Comparison of ENCODE assay signal across 16 cellular contexts in the genomic region with DNA sequence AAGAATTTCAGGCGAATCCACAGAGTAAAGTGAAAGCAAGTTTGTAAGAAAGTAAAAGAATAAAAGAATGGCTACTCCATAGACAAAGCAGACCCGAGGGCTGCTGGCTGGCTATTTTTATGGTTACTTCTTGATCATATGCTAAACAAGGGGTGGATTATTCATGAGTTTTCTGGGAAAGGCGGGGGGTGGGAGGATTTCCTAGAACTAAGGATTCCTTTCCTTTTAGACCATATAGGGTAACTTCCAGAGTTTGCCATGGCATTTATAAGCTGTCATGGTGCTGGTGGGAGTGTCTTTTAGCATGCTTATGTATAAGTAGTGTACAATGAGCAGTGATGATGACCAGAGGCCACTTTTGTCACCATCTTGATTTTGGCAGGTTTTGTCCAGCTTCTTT. TPM values are rescaled to one million over a fixed set of nuclear protein-coding genes. Genes with fewer than 3 reads are reported as not detected.
A peak's percentile ranks its signal among the peaks of the same experiment; 100 is the strongest.
DNase-seq lines count a peak whose midpoint lies in the region; ATAC-seq and TF ChIP-seq lines count a peak whose summit lies in the region.
"Had no signal": no experiment of that assay in that cellular context is flagged by ENCODE, and none has a peak within 500 bp of the region (broad histone marks: within the 10 kb centered on the region; RNA-seq: fewer than 3 reads in every experiment).

No MANE protein-coding gene starts in this region.

- no peak overlapping the region for H3K4me2 ChIP-seq in smooth muscle cell
- H3K4me2 ChIP-seq: hepatocyte had no signal

- 87% methylated on average over 3 of the region's 3 CpGs for WGBS in smooth muscle cell (ENCODE audit: low lambda C conversion rate)

- peaks cover 36% of the 10 kb centered on the region for H3K4me1 ChIP-seq in smooth muscle cell (ENCODE audit: low read depth)

- H2AFZ ChIP-seq in smooth muscle cell (ENCODE audit: low read depth), result no peak overlapping the region
- H2AFZ ChIP-seq: hepatocyte had no signal

- H3K9ac ChIP-seq in smooth muscle cell (ENCODE audit: low read depth), result no peak overlapping the region

- no peak for TF ChIP-seq CTCF in smooth muscle cell (IDR thresholded peaks at IDR 0.05; ENCODE audit: borderline replicate concordance, insufficient read depth, poor library complexity, severe bottlenecking)

- no peaks in the 10 kb centered on the region for H3K79me2 ChIP-seq in smooth muscle cell (ENCODE audit: low read depth)
- H3K79me2 ChIP-seq: hepatocyte had no signal

- peak overlapping the region; percentile 99 for H3K27ac ChIP-seq in epithelial cell of prostate
- H3K27ac ChIP-seq in smooth muscle cell (ENCODE audit: low read depth), result peak overlapping the region; percentile 62
- H3K27ac ChIP-seq: hepatocyte, psoas muscle had no signal

- no peaks in the 10 kb centered on the region for H3K9me3 ChIP-seq in smooth muscle cell (replicated peaks; ENCODE audit: low read depth)
- H3K9me3 ChIP-seq: psoas muscle had no signal

- ATAC-seq in HG03039 (IDR thresholded peaks at IDR 0.05; ENCODE audit: unreplicated experiment) (no peak), HG03025 (IDR thresholded peaks at IDR 0.05; ENCODE audit: low FRiP score, unreplicated experiment) (no peak)
- ATAC-seq: GM12878, left lobe of liver, psoas muscle had no signal

- peak; percentile 49 for DNase-seq in H4 (ENCODE audit: low spot score)
- DNase-seq in SW480 (ENCODE audit: low spot score), result peak; percentile 31
- no peak for DNase-seq in epithelial cell of prostate (ENCODE audit: low read depth, low spot score)
- no peak for DNase-seq in smooth muscle cell (lab: John Stamatoyannopoulos, UW; ENCODE audit: unreplicated experiment)
- DNase-seq in activated CD4-positive, alpha-beta T cell treated with anti-CD3 and anti-CD28 coated beads, Interleukin-2, amount 50 U/mL, for 1 hour, result no peak
- DNase-seq: activated effector memory CD4-positive, alpha-beta T cell treated with anti-CD3 and anti-CD28 coated beads, Interleukin-2, amount 50 U/mL, for 16 hours; DND-41; NCI-H1105; psoas muscle; stimulated activated CD4-positive, alpha-beta T cell treated with anti-CD3 and anti-CD28 coated beads, Interleukin-15, amount 100 ng/mL, for 24 hours had no signal

- H3K4me3 ChIP-seq in smooth muscle cell, result no peak overlapping the region
- H3K4me3 ChIP-seq: GM12878, hepatocyte, psoas muscle had no signal

- no peaks in the 10 kb centered on the region for H3K27me3 ChIP-seq in smooth muscle cell (ENCODE audit: low read depth)
- H3K27me3 ChIP-seq: hepatocyte had no signal

- no peaks in the 10 kb centered on the region for H3K36me3 ChIP-seq in smooth muscle cell (ENCODE audit: low read depth)

- no peaks in the 10 kb centered on the region for H4K20me1 ChIP-seq in smooth muscle cell (ENCODE audit: low read depth)

- peaks cover 5% of the 10 kb centered on the region for H3F3A ChIP-seq in smooth muscle cell (ENCODE audit: low read depth)

RNA-seq across cellular contexts. Expression of gene SLC4A3, which starts 59.8 kb away (rescaled TPM):
- 2.3 and 2.9 TPM in 2 replicates for total RNA-seq in H4 (2014; rRNA removed; shearing (Covaris generic))
- 3.4 and 4.9 TPM in 2 replicates for total RNA-seq in smooth muscle cell
- polyA plus RNA-seq in smooth muscle cell, result 12.1 and 13.6 TPM in 2 replicates
- total RNA-seq: GM12878 had no signal
- polyA plus RNA-seq: CD14-positive monocyte had no signal

Comparison
In these comparisons a context has a peak if more than half of its experiments do, and no peak if none do; other contexts are left out.
1. DNase-seq: peak in H4 (single experiment) and SW480 (single experiment); none in epithelial cell of prostate (single experiment), smooth muscle cell (single experiment) and activated CD4-positive, alpha-beta T cell treated with anti-CD3 and anti-CD28 coated beads, Interleukin-2, amount 50 U/mL, for 1 hour (single experiment).